Comparison of ENCODE assay signal across 1 cellular context in the genomic region with DNA sequence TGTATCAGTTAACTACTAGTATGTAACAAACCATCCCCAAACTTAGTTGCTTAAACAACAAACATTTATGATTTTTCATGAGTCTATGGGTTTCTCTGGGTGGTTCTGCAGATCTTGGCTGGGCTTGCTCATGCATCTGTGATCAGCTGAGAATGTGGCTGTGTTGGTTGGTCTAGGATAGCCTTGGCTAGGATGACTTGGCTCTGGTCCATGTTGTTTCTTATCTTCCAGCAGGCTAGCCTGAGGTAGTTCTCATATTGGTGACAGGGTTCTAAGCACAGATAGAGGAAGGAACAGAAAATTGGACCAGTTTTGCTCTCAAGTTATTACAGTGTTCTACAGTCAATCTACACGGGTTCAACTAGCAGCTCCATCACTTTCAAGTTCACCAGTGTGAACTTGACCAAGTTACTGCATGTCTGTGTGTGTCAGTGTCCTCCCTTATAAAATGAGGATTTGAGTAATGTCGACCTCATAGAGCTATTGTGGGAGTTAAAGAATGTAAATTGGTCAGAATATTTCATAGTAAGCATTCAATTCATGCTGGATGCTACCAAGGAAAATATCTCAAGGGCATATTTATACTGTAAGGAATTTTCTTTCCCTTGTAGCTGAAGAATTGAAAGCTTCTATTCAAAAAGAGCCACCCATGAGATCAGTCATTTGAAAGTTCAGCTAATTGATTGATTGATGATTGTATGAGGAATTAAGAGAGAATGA.
TF ChIP-seq lines count a peak whose summit lies in the region.

No MANE protein-coding gene starts in this region.

TF ChIP-seq in K562, 482 proteins besides CTCF, POLR2A, EP300 and RAD21 (continued from another document and continues in another):
- no peak for TF ChIP-seq GTF2B (IDR thresholded peaks at IDR 0.05; ENCODE audit: extremely low read depth, insufficient read length)
- TF ChIP-seq ELK3 (CRISPR knock-in tag; IDR thresholded peaks at IDR 0.05) = no peak
- TF ChIP-seq BDP1 (IDR thresholded peaks at IDR 0.05; ENCODE audit: insufficient read depth, insufficient read length) = no peak
- TF ChIP-seq FOXA3 (CRISPR knock-in tag; conservative IDR thresholded peaks at IDR 0.05 in 1 of 2, IDR thresholded peaks at IDR 0.05 in 1 of 2) = no peak
- TF ChIP-seq DPF2 (IDR thresholded peaks at IDR 0.05) = no peak
- no peak for TF ChIP-seq SLC30A9 (CRISPR knock-in tag; IDR thresholded peaks at IDR 0.05)
- TF ChIP-seq CSDE1 (IDR thresholded peaks at IDR 0.05) = no peak
- no peak for TF ChIP-seq RHOXF2B (CRISPR knock-in tag; conservative IDR thresholded peaks at IDR 0.05)
- no peak for TF ChIP-seq ATF7 (IDR thresholded peaks at IDR 0.05)
- TF ChIP-seq MNT (conservative IDR thresholded peaks at IDR 0.05) = 0 out of 4 replicates have a peak, but pooled peaks of 1 of the 2 experiments have one; percentile 23
- TF ChIP-seq CBX1 (IDR thresholded peaks at IDR 0.05; ENCODE audit: low read depth) = no peak
- no peak for TF ChIP-seq TRIM28 (IDR thresholded peaks at IDR 0.05)
- no peak for TF ChIP-seq ZBTB8A (IDR thresholded peaks at IDR 0.05; ENCODE audit: partially characterized antibody)
- TF ChIP-seq NR2C2 (CRISPR knock-in tag; IDR thresholded peaks at IDR 0.05) = no peak
- no peak for TF ChIP-seq NR2C2 (tag; IDR thresholded peaks at IDR 0.05)
- no peak for TF ChIP-seq SUPT5H (IDR thresholded peaks at IDR 0.05)
- no peak for TF ChIP-seq NR1H2 (CRISPR knock-in tag; IDR thresholded peaks at IDR 0.05)
- TF ChIP-seq CREM (IDR thresholded peaks at IDR 0.05; ENCODE audit: low read depth) = no peak
- no peak for TF ChIP-seq ZNF24 (IDR thresholded peaks at IDR 0.05)
- TF ChIP-seq FOSL1 (tag; conservative IDR thresholded peaks at IDR 0.05) = 0 out of 2 replicates have a peak, but pooled peaks have one; percentile 51
- TF ChIP-seq, protein P1, sequence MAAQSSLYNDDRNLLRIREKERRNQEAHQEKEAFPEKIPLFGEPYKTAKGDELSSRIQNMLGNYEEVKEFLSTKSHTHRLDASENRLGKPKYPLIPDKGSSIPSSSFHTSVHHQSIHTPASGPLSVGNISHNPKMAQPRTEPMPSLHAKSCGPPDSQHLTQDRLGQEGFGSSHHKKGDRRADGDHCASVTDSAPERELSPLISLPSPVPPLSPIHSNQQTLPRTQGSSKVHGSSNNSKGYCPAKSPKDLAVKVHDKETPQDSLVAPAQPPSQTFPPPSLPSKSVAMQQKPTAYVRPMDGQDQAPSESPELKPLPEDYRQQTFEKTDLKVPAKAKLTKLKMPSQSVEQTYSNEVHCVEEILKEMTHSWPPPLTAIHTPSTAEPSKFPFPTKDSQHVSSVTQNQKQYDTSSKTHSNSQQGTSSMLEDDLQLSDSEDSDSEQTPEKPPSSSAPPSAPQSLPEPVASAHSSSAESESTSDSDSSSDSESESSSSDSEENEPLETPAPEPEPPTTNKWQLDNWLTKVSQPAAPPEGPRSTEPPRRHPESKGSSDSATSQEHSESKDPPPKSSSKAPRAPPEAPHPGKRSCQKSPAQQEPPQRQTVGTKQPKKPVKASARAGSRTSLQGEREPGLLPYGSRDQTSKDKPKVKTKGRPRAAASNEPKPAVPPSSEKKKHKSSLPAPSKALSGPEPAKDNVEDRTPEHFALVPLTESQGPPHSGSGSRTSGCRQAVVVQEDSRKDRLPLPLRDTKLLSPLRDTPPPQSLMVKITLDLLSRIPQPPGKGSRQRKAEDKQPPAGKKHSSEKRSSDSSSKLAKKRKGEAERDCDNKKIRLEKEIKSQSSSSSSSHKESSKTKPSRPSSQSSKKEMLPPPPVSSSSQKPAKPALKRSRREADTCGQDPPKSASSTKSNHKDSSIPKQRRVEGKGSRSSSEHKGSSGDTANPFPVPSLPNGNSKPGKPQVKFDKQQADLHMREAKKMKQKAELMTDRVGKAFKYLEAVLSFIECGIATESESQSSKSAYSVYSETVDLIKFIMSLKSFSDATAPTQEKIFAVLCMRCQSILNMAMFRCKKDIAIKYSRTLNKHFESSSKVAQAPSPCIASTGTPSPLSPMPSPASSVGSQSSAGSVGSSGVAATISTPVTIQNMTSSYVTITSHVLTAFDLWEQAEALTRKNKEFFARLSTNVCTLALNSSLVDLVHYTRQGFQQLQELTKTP (IDR thresholded peaks at IDR 0.05; ENCODE audit: low read depth in 1 of 2, partially characterized antibody in 2 of 2) = no peak
- no peak for TF ChIP-seq KLF13 (tag; IDR thresholded peaks at IDR 0.05; ENCODE audit: borderline replicate concordance, low read depth)
- TF ChIP-seq STAG1 (CRISPR knock-in tag; IDR thresholded peaks at IDR 0.05; ENCODE audit: borderline replicate concordance) = no peak
- 0 out of 2 replicates have a peak, but pooled peaks have one; percentile 31 for TF ChIP-seq PYGO2 (tag; IDR thresholded peaks at IDR 0.05)
- no peak for TF ChIP-seq HDAC8 (tag; IDR thresholded peaks at IDR 0.05)
- no peak for TF ChIP-seq ZNF589 (CRISPR knock-in tag; IDR thresholded peaks at IDR 0.05; ENCODE audit: low read depth)
- no peak for TF ChIP-seq ZC3H4 (CRISPR knock-in tag; IDR thresholded peaks at IDR 0.05; ENCODE audit: borderline replicate concordance)
- peak; percentile 100 for TF ChIP-seq ZKSCAN3 (CRISPR knock-in tag; IDR thresholded peaks at IDR 0.05)
- TF ChIP-seq TFAM (CRISPR knock-in tag; conservative IDR thresholded peaks at IDR 0.05) = no peak
- no peak for TF ChIP-seq ZNF12 (CRISPR knock-in tag; IDR thresholded peaks at IDR 0.05)
- TF ChIP-seq CC2D1A (IDR thresholded peaks at IDR 0.05) = no peak
- no peak for TF ChIP-seq RBM17 (IDR thresholded peaks at IDR 0.05; ENCODE audit: borderline replicate concordance, low read depth, low read length)
- TF ChIP-seq BCLAF1 (IDR thresholded peaks at IDR 0.05; ENCODE audit: borderline replicate concordance in 1 of 2, control insufficient read depth in 1 of 2, low read depth in 2 of 2, low read length in 1 of 2) = no peak
- TF ChIP-seq ZFP30 (CRISPR knock-in tag; IDR thresholded peaks at IDR 0.05; ENCODE audit: borderline replicate concordance) = no peak
- TF ChIP-seq ZBTB9 (CRISPR knock-in tag; IDR thresholded peaks at IDR 0.05) = no peak
- TF ChIP-seq DMBX1 (CRISPR knock-in tag; IDR thresholded peaks at IDR 0.05; ENCODE audit: borderline replicate concordance) = peak; percentile 62; the same call in 1 of the 2 replicates
- 0 out of 2 replicates have a peak, but pooled peaks have one; percentile 10 for TF ChIP-seq ZKSCAN8 (CRISPR knock-in tag; IDR thresholded peaks at IDR 0.05)
- TF ChIP-seq PCBP1 (IDR thresholded peaks at IDR 0.05; ENCODE audit: low read depth, low read length, poor library complexity, severe bottlenecking) = no peak
- TF ChIP-seq MCM2 (IDR thresholded peaks at IDR 0.05; ENCODE audit: low read depth) = no peak
- TF ChIP-seq ZNF668 (CRISPR knock-in tag; IDR thresholded peaks at IDR 0.05) = no peak
- no peak for TF ChIP-seq EGR1 (conservative IDR thresholded peaks at IDR 0.05)
- TF ChIP-seq ARID1B (IDR thresholded peaks at IDR 0.05) = peak; percentile 43; the same call in 1 of the 2 replicates
- TF ChIP-seq ZNF311 (CRISPR knock-in tag; IDR thresholded peaks at IDR 0.05) = 0 out of 2 replicates have a peak, but pooled peaks have one; percentile 64
- peak; percentile 36; the same call in 1 of the 2 replicates for TF ChIP-seq CBFA2T2 (conservative IDR thresholded peaks at IDR 0.05)
- TF ChIP-seq ZNF212 (CRISPR knock-in tag; IDR thresholded peaks at IDR 0.05) = 0 out of 2 replicates have a peak, but pooled peaks have one; percentile 23
- TF ChIP-seq NFRKB (IDR thresholded peaks at IDR 0.05; ENCODE audit: low read depth) = no peak; the same call in 1 of the 2 replicates
- TF ChIP-seq CLOCK (CRISPR knock-in tag; IDR thresholded peaks at IDR 0.05; ENCODE audit: borderline replicate concordance) = no peak
- no peak for TF ChIP-seq SP1 (CRISPR knock-in tag; IDR thresholded peaks at IDR 0.05)
- TF ChIP-seq SP2 (IDR thresholded peaks at IDR 0.05; ENCODE audit: extremely low read depth, low read depth, low read length, poor library complexity, severe bottlenecking) = no peak
- TF ChIP-seq, protein P2, sequence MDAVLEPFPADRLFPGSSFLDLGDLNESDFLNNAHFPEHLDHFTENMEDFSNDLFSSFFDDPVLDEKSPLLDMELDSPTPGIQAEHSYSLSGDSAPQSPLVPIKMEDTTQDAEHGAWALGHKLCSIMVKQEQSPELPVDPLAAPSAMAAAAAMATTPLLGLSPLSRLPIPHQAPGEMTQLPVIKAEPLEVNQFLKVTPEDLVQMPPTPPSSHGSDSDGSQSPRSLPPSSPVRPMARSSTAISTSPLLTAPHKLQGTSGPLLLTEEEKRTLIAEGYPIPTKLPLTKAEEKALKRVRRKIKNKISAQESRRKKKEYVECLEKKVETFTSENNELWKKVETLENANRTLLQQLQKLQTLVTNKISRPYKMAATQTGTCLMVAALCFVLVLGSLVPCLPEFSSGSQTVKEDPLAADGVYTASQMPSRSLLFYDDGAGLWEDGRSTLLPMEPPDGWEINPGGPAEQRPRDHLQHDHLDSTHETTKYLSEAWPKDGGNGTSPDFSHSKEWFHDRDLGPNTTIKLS (IDR thresholded peaks at IDR 0.05; ENCODE audit: borderline replicate concordance, low read depth) = no peak
- TF ChIP-seq ZNF778 (CRISPR knock-in tag; IDR thresholded peaks at IDR 0.05) = no peak
- TF ChIP-seq NCOA1 (IDR thresholded peaks at IDR 0.05; ENCODE audit: low read depth) = no peak
